2 cellular contexts compared by ENCODE assay signal in the genomic region with DNA sequence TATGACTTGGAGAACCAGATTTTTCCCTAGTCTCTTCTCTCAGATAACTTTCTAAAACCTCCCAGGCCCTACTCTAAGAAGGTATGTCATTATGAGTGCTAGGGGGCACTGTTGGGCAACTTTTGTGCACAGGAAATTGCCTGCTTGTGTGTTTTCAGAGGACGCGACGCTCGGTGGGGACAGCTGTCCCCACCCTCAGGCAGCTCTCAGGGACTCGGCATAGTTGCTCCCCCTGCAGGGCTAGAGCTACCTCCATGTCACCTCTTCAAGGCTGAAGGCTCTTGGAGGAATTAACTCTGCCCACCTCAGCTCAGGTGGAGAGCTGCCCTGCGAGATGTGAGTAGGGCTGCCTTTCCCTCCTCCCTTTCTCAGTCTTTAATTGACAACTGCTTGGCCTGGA.
TF ChIP-seq lines count a peak whose summit lies in the region.

No MANE protein-coding gene starts in this region.

TF ChIP-seq in K562, 482 proteins besides CTCF, POLR2A, EP300 and RAD21 (continues in another document):
- TF ChIP-seq ZNF551 (CRISPR knock-in tag; IDR thresholded peaks at IDR 0.05) (no peak), ELF4 (CRISPR knock-in tag; IDR thresholded peaks at IDR 0.05) (no peak), SP1 (CRISPR knock-in tag; IDR thresholded peaks at IDR 0.05) (no peak), ASH1L (IDR thresholded peaks at IDR 0.05; ENCODE audit: borderline replicate concordance, low read depth, partially characterized antibody) (no peak), PTBP1 (IDR thresholded peaks at IDR 0.05; ENCODE audit: low read depth, low read length) (no peak), SNAPC5 (CRISPR knock-in tag; IDR thresholded peaks at IDR 0.05) (no peak), TAF7 (tag; IDR thresholded peaks at IDR 0.05) (no peak), DEAF1 (CRISPR knock-in tag; IDR thresholded peaks at IDR 0.05) (peak; percentile 67; the same call in 1 of the 2 replicates), NFIX (CRISPR knock-in tag; IDR thresholded peaks at IDR 0.05; ENCODE audit: low read depth) (no peak), HMGN3 (IDR thresholded peaks at IDR 0.05; ENCODE audit: borderline replicate concordance, extremely low read depth, insufficient read length, low read depth, low read length) (no peak), YY1 (IDR thresholded peaks at IDR 0.05; ENCODE audit: borderline replicate concordance in 1 of 3, control insufficient read depth in 1 of 3, extremely low read depth in 1 of 3, insufficient read depth in 3 of 3, insufficient read length in 1 of 3, insufficient replicate concordance in 2 of 3, low read depth in 1 of 3, low read length in 2 of 3) (no peak), STAT5A (IDR thresholded peaks at IDR 0.05; ENCODE audit: borderline replicate concordance, low read length) (no peak), DIDO1 (tag; IDR thresholded peaks at IDR 0.05; ENCODE audit: low read depth) (no peak), ETV1 (tag; conservative IDR thresholded peaks at IDR 0.05; ENCODE audit: low read depth) (peak; percentile 47; the same call in 1 of the 2 replicates), ZNF23 (CRISPR knock-in tag; IDR thresholded peaks at IDR 0.05) (no peak), KHSRP (IDR thresholded peaks at IDR 0.05) (no peak), CREB1 (IDR thresholded peaks at IDR 0.05) (peak; percentile 35; the same call in 1 of the 2 replicates), CREB1 (CRISPR knock-in tag; IDR thresholded peaks at IDR 0.05) (no peak), ZFP91 (CRISPR knock-in tag; IDR thresholded peaks at IDR 0.05) (no peak), HMG20B (CRISPR knock-in tag; IDR thresholded peaks at IDR 0.05) (no peak), BDP1 (IDR thresholded peaks at IDR 0.05; ENCODE audit: insufficient read depth, insufficient read length) (no peak), ZNF444 (CRISPR knock-in tag; IDR thresholded peaks at IDR 0.05) (no peak), GABPB1 (CRISPR knock-in tag; IDR thresholded peaks at IDR 0.05) (no peak), HNRNPH1 (optimal IDR thresholded peaks at IDR 0.05; ENCODE audit: low read depth, low read length) (no peak), CEBPB (tag; IDR thresholded peaks at IDR 0.05) (no peak), XRCC3 (IDR thresholded peaks at IDR 0.05) (no peak), JUNB (CRISPR knock-in tag; conservative IDR thresholded peaks at IDR 0.05) (no peak), ZNF766 (CRISPR knock-in tag; conservative IDR thresholded peaks at IDR 0.05) (no peak), BCOR (IDR thresholded peaks at IDR 0.05) (no peak), ARID1B (IDR thresholded peaks at IDR 0.05) (no peak), PCBP2 (IDR thresholded peaks at IDR 0.05; ENCODE audit: low read depth, low read length, poor library complexity, severe bottlenecking) (no peak), POLR3A (IDR thresholded peaks at IDR 0.05; ENCODE audit: borderline replicate concordance, extremely low read depth, insufficient read depth, insufficient read length) (no peak), SNIP1 (IDR thresholded peaks at IDR 0.05; ENCODE audit: low read depth) (no peak)
- TF ChIP-seq, protein P1, sequence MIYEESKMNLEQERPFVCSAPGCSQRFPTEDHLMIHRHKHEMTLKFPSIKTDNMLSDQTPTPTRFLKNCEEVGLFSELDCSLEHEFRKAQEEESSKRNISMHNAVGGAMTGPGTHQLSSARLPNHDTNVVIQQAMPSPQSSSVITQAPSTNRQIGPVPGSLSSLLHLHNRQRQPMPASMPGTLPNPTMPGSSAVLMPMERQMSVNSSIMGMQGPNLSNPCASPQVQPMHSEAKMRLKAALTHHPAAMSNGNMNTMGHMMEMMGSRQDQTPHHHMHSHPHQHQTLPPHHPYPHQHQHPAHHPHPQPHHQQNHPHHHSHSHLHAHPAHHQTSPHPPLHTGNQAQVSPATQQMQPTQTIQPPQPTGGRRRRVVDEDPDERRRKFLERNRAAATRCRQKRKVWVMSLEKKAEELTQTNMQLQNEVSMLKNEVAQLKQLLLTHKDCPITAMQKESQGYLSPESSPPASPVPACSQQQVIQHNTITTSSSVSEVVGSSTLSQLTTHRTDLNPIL (CRISPR knock-in tag; IDR thresholded peaks at IDR 0.05) = no peak
- TF ChIP-seq, protein P2, sequence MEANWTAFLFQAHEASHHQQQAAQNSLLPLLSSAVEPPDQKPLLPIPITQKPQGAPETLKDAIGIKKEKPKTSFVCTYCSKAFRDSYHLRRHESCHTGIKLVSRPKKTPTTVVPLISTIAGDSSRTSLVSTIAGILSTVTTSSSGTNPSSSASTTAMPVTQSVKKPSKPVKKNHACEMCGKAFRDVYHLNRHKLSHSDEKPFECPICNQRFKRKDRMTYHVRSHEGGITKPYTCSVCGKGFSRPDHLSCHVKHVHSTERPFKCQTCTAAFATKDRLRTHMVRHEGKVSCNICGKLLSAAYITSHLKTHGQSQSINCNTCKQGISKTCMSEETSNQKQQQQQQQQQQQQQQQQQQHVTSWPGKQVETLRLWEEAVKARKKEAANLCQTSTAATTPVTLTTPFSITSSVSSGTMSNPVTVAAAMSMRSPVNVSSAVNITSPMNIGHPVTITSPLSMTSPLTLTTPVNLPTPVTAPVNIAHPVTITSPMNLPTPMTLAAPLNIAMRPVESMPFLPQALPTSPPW (CRISPR knock-in tag; IDR thresholded peaks at IDR 0.05) = peak; percentile 73

TF ChIP-seq in liver, 16 proteins besides CTCF, POLR2A, EP300 and RAD21:
- TF ChIP-seq, protein P3, sequence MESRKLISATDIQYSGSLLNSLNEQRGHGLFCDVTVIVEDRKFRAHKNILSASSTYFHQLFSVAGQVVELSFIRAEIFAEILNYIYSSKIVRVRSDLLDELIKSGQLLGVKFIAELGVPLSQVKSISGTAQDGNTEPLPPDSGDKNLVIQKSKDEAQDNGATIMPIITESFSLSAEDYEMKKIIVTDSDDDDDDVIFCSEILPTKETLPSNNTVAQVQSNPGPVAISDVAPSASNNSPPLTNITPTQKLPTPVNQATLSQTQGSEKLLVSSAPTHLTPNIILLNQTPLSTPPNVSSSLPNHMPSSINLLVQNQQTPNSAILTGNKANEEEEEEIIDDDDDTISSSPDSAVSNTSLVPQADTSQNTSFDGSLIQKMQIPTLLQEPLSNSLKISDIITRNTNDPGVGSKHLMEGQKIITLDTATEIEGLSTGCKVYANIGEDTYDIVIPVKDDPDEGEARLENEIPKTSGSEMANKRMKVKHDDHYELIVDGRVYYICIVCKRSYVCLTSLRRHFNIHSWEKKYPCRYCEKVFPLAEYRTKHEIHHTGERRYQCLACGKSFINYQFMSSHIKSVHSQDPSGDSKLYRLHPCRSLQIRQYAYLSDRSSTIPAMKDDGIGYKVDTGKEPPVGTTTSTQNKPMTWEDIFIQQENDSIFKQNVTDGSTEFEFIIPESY (IDR thresholded peaks at IDR 0.05) = no peak
- no peak for TF ChIP-seq NR2F2 (IDR thresholded peaks at IDR 0.05)
TF ChIP-seq in liver: peak in this region for 0.
